In the genomic region with DNA sequence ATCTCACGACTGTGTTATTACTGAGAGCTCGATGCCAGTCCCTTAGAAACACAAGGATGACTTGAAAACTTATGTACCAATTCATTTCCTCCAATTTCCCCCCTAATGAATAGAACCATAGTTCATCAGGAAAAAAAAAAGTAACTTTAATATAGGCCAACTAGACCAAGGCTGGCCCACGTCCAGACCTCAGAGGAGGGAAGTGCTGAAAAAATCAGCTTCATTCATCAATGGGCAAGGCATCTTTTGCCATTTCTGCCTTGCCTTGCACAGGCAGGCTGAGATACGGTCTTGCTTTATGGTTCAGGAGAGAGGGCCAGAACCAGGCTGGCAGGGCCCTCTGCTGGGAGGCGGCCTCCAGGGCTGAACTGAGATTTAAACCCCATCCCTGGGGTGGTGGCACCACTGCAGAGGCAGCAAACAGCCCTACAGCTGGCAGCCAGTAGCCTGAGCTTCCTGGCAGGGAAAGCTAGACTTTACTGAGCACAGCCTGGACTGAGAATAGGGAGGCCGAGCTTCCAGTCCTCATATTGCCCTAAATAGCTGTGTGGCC, we compare ENCODE assay signal across 1 cellular context.
TF ChIP-seq lines count a peak whose summit lies in the region.

No MANE protein-coding gene starts in this region.

TF ChIP-seq in A549, 52 proteins besides CTCF, POLR2A, EP300 and RAD21 (continued from another document):
- TF ChIP-seq HEYL (CRISPR knock-in tag; IDR thresholded peaks at IDR 0.05) (no peak), TFCP2L1 (CRISPR knock-in tag; IDR thresholded peaks at IDR 0.05) (no peak), RNF2 (IDR thresholded peaks at IDR 0.05; ENCODE audit: borderline replicate concordance, low read depth) (no peak), HES2 (IDR thresholded peaks at IDR 0.05) (no peak), ELK1 (IDR thresholded peaks at IDR 0.05; ENCODE audit: low read depth, low read length) (no peak), KDM5A (IDR thresholded peaks at IDR 0.05) (no peak), ZC3H11A (IDR thresholded peaks at IDR 0.05) (no peak), FOSB (CRISPR knock-in tag; IDR thresholded peaks at IDR 0.05) (no peak), FOSL2 (IDR thresholded peaks at IDR 0.05) (no peak), FOSL2 (CRISPR knock-in tag; IDR thresholded peaks at IDR 0.05) (no peak)
